In the genomic region with DNA sequence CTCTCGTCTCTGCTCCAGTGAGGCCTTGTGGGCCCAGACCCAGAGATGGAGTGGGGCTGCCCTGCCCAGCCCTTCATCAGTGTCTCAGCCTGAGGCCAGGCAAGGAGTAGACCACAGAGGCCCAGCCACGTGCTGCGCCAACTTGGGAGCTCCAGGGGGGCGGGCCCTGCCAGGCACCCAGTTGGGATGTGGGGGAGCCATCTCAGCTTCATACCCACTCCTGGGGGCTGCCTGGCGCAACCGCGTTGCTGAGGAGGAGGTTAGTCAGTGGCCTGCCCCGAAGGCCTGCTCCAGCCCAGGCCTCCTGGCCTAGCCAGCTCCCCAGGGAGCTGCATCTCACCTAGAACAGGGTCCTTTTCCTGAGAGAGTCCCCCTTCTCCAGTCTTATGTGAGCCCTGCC, we compare ENCODE assay signal across 28 cellular contexts. TPM values are rescaled to one million over a fixed set of nuclear protein-coding genes. Genes with fewer than 3 reads are reported as not detected.
"Had no signal": no experiment of that assay in that cellular context is flagged by ENCODE, and none has a peak within 500 bp of the region (broad histone marks: within the 10 kb centered on the region; RNA-seq: fewer than 3 reads in every experiment).

No MANE protein-coding gene starts in this region.

- H3K9me3 ChIP-seq: stomach, suprapubic skin, testis, thoracic aorta, thyroid gland, tibial artery, tibial nerve, transverse colon, upper lobe of left lung, upper lobe of right lung, uterus, vagina had no signal

- H3K36me3 ChIP-seq: thoracic aorta, thyroid gland, tibial nerve, transverse colon, upper lobe of left lung, upper lobe of right lung, uterus had no signal

- H3K4me3 ChIP-seq: stomach, suprapubic skin, testis, thoracic aorta, thyroid gland, tibial artery, tibial nerve, transverse colon, upper lobe of left lung, upper lobe of right lung, uterus, vagina had no signal

- DNase-seq: stimulated activated CD4-positive, alpha-beta T cell treated with anti-CD3 and anti-CD28 coated beads, Interleukin-2, amount 100 ng/mL, for 48 hours; stimulated activated CD4-positive, alpha-beta T cell treated with anti-CD3 and anti-CD28 coated beads, Interleukin-4, amount 100 ng/mL, for 1 hour; stimulated activated CD4-positive, alpha-beta T cell treated with anti-CD3 and anti-CD28 coated beads, Interleukin-4, amount 100 ng/mL, for 24 hours; stimulated activated CD4-positive, alpha-beta T cell treated with anti-CD3 and anti-CD28 coated beads, Interleukin-4, amount 100 ng/mL, for 4 hours; stimulated activated CD8-positive, alpha-beta memory T cell treated with anti-CD3 and anti-CD28 coated beads, Interleukin-4, amount 100 ng/mL, for 48 hours; stimulated activated naive B cell treated with anti-CD40 and anti-IgM and Interleukin-4, amounts not matched to agents 10 μg/mL and 1 μg/mL and 100 μg/mL, for 72 hours; stimulated activated naive CD4-positive, alpha-beta T cell; stimulated activated naive CD4-positive, alpha-beta T cell treated with Interleukin-2 at 50 U/mL for 16 hours; stimulated activated naive CD8-positive, alpha-beta T cell treated with anti-CD3 and anti-CD28 coated beads, Interleukin-15, amount 100 ng/mL, for 72 hours; stimulated activated naive CD8-positive, alpha-beta T cell treated with anti-CD3 and anti-CD28 coated beads, Interleukin-15, Interleukin-2, amounts not matched to agents 100 U/mL and 50 U/mL, for 24 hours; stomach; substantia nigra; testis; thyroid gland; tibial artery; transverse colon; trophoblast cell; upper lobe of right lung; uterus had no signal

- H3K27ac ChIP-seq: stomach, suprapubic skin, testis, thoracic aorta, thyroid gland, tibial artery, tibial nerve, transverse colon, upper lobe of left lung, upper lobe of right lung, uterus, vagina had no signal

- H3K27me3 ChIP-seq: stomach, testis, thyroid gland, tibial artery, tibial nerve, transverse colon, upper lobe of left lung, upper lobe of right lung, uterus, vagina had no signal

- H3K4me1 ChIP-seq: stomach, suprapubic skin, testis, thyroid gland, tibial artery, tibial nerve, transverse colon, upper lobe of left lung, upper lobe of right lung, uterus, vagina had no signal

- ATAC-seq: stimulated activated effector memory CD8-positive, alpha-beta T cell treated with anti-CD3 and anti-CD28 coated beads, Interleukin-12 subunit alpha, Interleukin-12 subunit beta, amount 100 ng/mL, for 72 hours; stimulated activated memory B cell treated with anti-CD40 and anti-IgM and Interleukin-4, amounts not matched to agents 10 μg/mL and 1 μg/mL and 100 μg/mL, for 72 hours; stimulated activated naive B cell treated with anti-CD40 and anti-IgM and Interleukin-4, amounts not matched to agents 10 μg/mL and 1 μg/mL and 100 μg/mL, for 72 hours; stimulated activated naive CD8-positive, alpha-beta T cell treated with anti-CD3 and anti-CD28 coated beads, Interleukin-15, amount 100 ng/mL, for 72 hours; stimulated activated naive CD8-positive, alpha-beta T cell treated with anti-CD3 and anti-CD28 coated beads, Interleukin-15, Interleukin-2, amounts not matched to agents 100 U/mL and 50 U/mL, for 24 hours; upper lobe of right lung had no signal

RNA-seq across cellular contexts. Expression of a gene that starts 11.8 kb away (rescaled TPM):
- total RNA-seq: temporal lobe, thyroid gland, urinary bladder, vagina had no signal

RNA-seq across cellular contexts. Expression of a gene that starts 16.8 kb away (rescaled TPM):
- total RNA-seq: temporal lobe had no signal

RNA-seq across cellular contexts. Expression of a gene that starts 27.3 kb away (rescaled TPM):
- total RNA-seq: temporal lobe had no signal

RNA-seq across cellular contexts. Expression of a gene that starts 42.6 kb away (rescaled TPM):
- total RNA-seq: temporal lobe had no signal
